26 cellular contexts compared by ENCODE assay signal in genomic region chr17:55395803-55396505, GRCh38.
"Had no signal": no experiment of that assay in that cellular context is flagged by ENCODE, and none has a peak within 500 bp of the region (broad histone marks: within the 10 kb centered on the region; RNA-seq: fewer than 3 reads in every experiment).

No MANE protein-coding gene starts in this region.

- H3K27ac ChIP-seq: epithelial cell of prostate, left ventricle myocardium inferior, ovary, uterus had no signal

- H3K4me1 ChIP-seq: upper lobe of right lung had no signal

- H3K4me3 Mint-ChIP-seq: endodermal cell; memory B cell; natural killer cell; stimulated activated memory B cell treated with anti-CD40 and anti-IgM and Interleukin-4, amounts not matched to agents 10 μg/mL and 1 μg/mL and 100 μg/mL, for 72 hours had no signal

- FAIRE-seq: colon had no signal

- ATAC-seq: esophagus mucosa; gastrocnemius medialis; left cardiac atrium; natural killer cell; psoas muscle; right cardiac atrium; stimulated activated memory B cell treated with anti-CD40 and anti-IgM and Interleukin-4, amounts not matched to agents 10 μg/mL and 1 μg/mL and 100 μg/mL, for 72 hours; stimulated activated naive CD8-positive, alpha-beta T cell treated with anti-CD3 and anti-CD28 coated beads, Interleukin-15, Interleukin-2, amounts not matched to agents 100 U/mL and 50 U/mL, for 24 hours had no signal

- H3K27me3 Mint-ChIP-seq: memory B cell; stimulated activated memory B cell treated with anti-CD40 and anti-IgM and Interleukin-4, amounts not matched to agents 10 μg/mL and 1 μg/mL and 100 μg/mL, for 72 hours had no signal

- H3K4me1 Mint-ChIP-seq: endodermal cell had no signal

- H3K27me3 ChIP-seq: gastrocnemius medialis, ovary, spleen, transverse colon, upper lobe of right lung, uterus had no signal

- H3K9me3 ChIP-seq: gastrocnemius medialis, left ventricle myocardium inferior, ovary, psoas muscle, spleen, transverse colon, upper lobe of right lung, uterus had no signal

- H3K4me3 ChIP-seq: gastrocnemius medialis, left ventricle myocardium inferior, lung, ovary, psoas muscle, skin epidermis, spleen, transverse colon, upper lobe of right lung, uterus had no signal

- H3K27ac Mint-ChIP-seq: endodermal cell had no signal

- H3K36me3 ChIP-seq: ovary, uterus had no signal

- DNase-seq: effector CD8-positive, alpha-beta T cell; endodermal cell; foreskin fibroblast; gastrocnemius medialis; head of caudate nucleus; left cardiac atrium; left ventricle myocardium inferior; natural killer cell; occipital lobe; ovary; posterior cingulate gyrus; psoas muscle; right cardiac atrium; spleen; stimulated activated CD4-positive, alpha-beta T cell treated with anti-CD3 and anti-CD28 coated beads, Interleukin-4, amount 100 ng/mL, for 4 hours; stimulated activated naive CD8-positive, alpha-beta T cell treated with anti-CD3 and anti-CD28 coated beads, Interleukin-15, Interleukin-2, amounts not matched to agents 100 U/mL and 50 U/mL, for 24 hours; transverse colon; upper lobe of right lung; uterus had no signal
